In the genomic region with DNA sequence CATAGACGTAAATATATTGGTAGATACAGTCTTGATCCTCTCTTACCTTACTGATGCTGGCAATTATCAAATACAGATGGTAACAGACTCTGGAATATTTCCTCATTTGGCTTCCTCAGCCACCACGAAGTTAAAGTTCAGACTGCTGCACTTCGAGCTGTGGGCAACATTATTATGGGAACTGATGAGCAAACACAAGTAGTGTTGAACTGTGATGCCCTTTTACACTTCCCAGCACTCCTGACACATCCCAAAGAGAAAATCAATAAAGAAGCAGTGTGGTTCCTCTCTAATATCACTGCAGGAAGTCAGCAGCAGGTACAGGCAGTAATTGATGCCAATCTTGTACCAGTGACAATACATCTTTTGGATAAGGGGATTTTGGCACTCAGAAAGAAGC, we compare ENCODE assay signal across 8 cellular contexts.
"Had no signal": no experiment of that assay in that cellular context is flagged by ENCODE, and none has a peak within 500 bp of the region (broad histone marks: within the 10 kb centered on the region; RNA-seq: fewer than 3 reads in every experiment).

No MANE protein-coding gene starts in this region.

- H3K4me3 ChIP-seq: GM12878 had no signal

- ATAC-seq: GM12878 had no signal

- DNase-seq: GDM1, GF-D8 had no signal

- FAIRE-seq: G401.6, GM12878, GM12891, GM12892, GM18507, GM19239 had no signal
